11 cellular contexts compared by ENCODE assay signal in genomic region chr2:39780825-39781600, GRCh38. TPM values are rescaled to one million over a fixed set of nuclear protein-coding genes. Genes with fewer than 3 reads are reported as not detected.
DNase-seq lines count a peak whose midpoint lies in the region; TF ChIP-seq lines count a peak whose summit lies in the region.
"Had no signal": no experiment of that assay in that cellular context is flagged by ENCODE, and none has a peak within 500 bp of the region (broad histone marks: within the 10 kb centered on the region; RNA-seq: fewer than 3 reads in every experiment).

No MANE protein-coding gene starts in this region.

- H3K27me3 ChIP-seq in CD4-positive, alpha-beta memory T cell (ENCODE audit: insufficient read depth, low read length): no peaks in the 10 kb centered on the region
- H3K27me3 ChIP-seq in osteoblast (ENCODE audit: insufficient read depth, low read length): no peaks in the 10 kb centered on the region

- H3K4me1 Mint-ChIP-seq in CD4-positive, alpha-beta memory T cell: peaks cover 33 to 48% (median 41%) of the 10 kb centered on the region in 4 donors
- H3K4me1 Mint-ChIP-seq in brain: peaks cover 39% of the 10 kb centered on the region

- no peak overlapping the region for H3K4me3 ChIP-seq in CD4-positive, alpha-beta memory T cell (ENCODE audit: low read length in 2 of 2)
- H3K4me3 ChIP-seq in osteoblast (ENCODE audit: insufficient read depth, low read length): peak overlapping the region; percentile 50
- H3K4me3 ChIP-seq: skin epidermis had no signal

- peak overlapping the region in 6 of 7 donors; percentile 38 to 88 (median 66) for H3K27ac Mint-ChIP-seq in CD4-positive, alpha-beta memory T cell
- H3K27ac Mint-ChIP-seq in brain: peak overlapping the region in 3 of 5 experiments; percentile 31 to 47 (median 38)

- peaks cover 31% of the 10 kb centered on the region for H3K79me2 ChIP-seq in osteoblast (ENCODE audit: insufficient read depth, low read length)

- DNase-seq in CD4-positive, alpha-beta memory T cell: no peak
- DNase-seq in Kasumi-1 (lab: John Stamatoyannopoulos, UW) (peak; percentile 41 to 45), osteoblast (ENCODE audit: insufficient read length, low spot score, missing footprints) (peak; percentile 85), cerebellar nuclear complex (lab: John Stamatoyannopoulos, UW) (no peak), NCI-H2171 treated with DMSO at 0.1 percent for 48 hours (lab: John Stamatoyannopoulos, UW) (no peak), DMS153 (lab: John Stamatoyannopoulos, UW) (no peak), COLO829 (ENCODE audit: low spot score) (no peak)
- DNase-seq: NCI-H2107 had no signal

- peak overlapping the region; percentile 71 to 97 (median 92) for H3K4me3 Mint-ChIP-seq in CD4-positive, alpha-beta memory T cell
- H3K4me3 Mint-ChIP-seq in brain: peak overlapping the region in 3 of 5 experiments; percentile 45 to 89 (median 81)

- no peaks in the 10 kb centered on the region for H3K9me3 ChIP-seq in CD4-positive, alpha-beta memory T cell (ENCODE audit: control insufficient read depth in 1 of 2, low read length in 2 of 2)
- H3K9me3 ChIP-seq in osteoblast (ENCODE audit: low read depth, low read length): no peaks in the 10 kb centered on the region

- TF ChIP-seq CTCF in brain (conservative IDR thresholded peaks at IDR 0.05): no peak
- no peak for TF ChIP-seq CTCF in osteoblast (IDR thresholded peaks at IDR 0.05; ENCODE audit: extremely low read depth, low read depth, low read length)

- peak overlapping the region; percentile 78 for H3K4me2 ChIP-seq in osteoblast (ENCODE audit: insufficient read depth, low read length)

- intact Hi-C loops in CD4-positive, alpha-beta memory T cell (cut with micrococcal nuclease): no loop called here

- H3K4me1 ChIP-seq in CD4-positive, alpha-beta memory T cell (ENCODE audit: insufficient read depth, low read length): peaks cover 30% of the 10 kb centered on the region
- H3K4me1 ChIP-seq in osteoblast (ENCODE audit: insufficient read depth, low read length): peaks cover 38% of the 10 kb centered on the region

- CTCF ChIA-PET in CD4-positive, alpha-beta memory T cell (lab: Charles Lee; ENCODE audit: partially characterized antibody): no interaction called here

- H3K27ac ChIP-seq in CD4-positive, alpha-beta memory T cell (ENCODE audit: low read depth, low read length): no peak overlapping the region
- H3K27ac ChIP-seq in osteoblast (ENCODE audit: low read depth, low read length): peak overlapping the region; percentile 18
- H3K27ac ChIP-seq: epithelial cell of prostate, skin epidermis had no signal

- peak overlapping the region; percentile 83 for H2AFZ ChIP-seq in osteoblast (ENCODE audit: low read length)

- H3K36me3 Mint-ChIP-seq in CD4-positive, alpha-beta memory T cell: peaks cover 9 to 11% of the 10 kb centered on the region in 2 donors
- peaks cover 21% of the 10 kb centered on the region for H3K36me3 Mint-ChIP-seq in brain

- no peaks in the 10 kb centered on the region for H4K20me1 ChIP-seq in osteoblast (ENCODE audit: insufficient read depth, low read length)

- POLR2A ChIA-PET in CD4-positive, alpha-beta memory T cell (lab: Charles Lee; ENCODE audit: partially characterized antibody): no interaction called here

- H3K9me3 Mint-ChIP-seq in CD4-positive, alpha-beta memory T cell: no peaks in the 10 kb centered on the region
- H3K9me3 Mint-ChIP-seq in brain: peaks cover 1 to 4% (median 2%) of the 10 kb centered on the region in 5 experiments

- peaks cover 0 to 1% of the 10 kb centered on the region in 2 donors for H3K27me3 Mint-ChIP-seq in CD4-positive, alpha-beta memory T cell
- H3K27me3 Mint-ChIP-seq in brain: peaks cover 3% of the 10 kb centered on the region

- H3K36me3 ChIP-seq in CD4-positive, alpha-beta memory T cell (ENCODE audit: insufficient read depth, low read length): no peaks in the 10 kb centered on the region
- no peaks in the 10 kb centered on the region for H3K36me3 ChIP-seq in osteoblast (ENCODE audit: insufficient read depth, low read length)

RNA-seq across cellular contexts. Expression of gene THUMPD2, which starts 2.0 kb away (rescaled TPM):
- total RNA-seq in CD4-positive, alpha-beta memory T cell: 10 to 100 TPM in 1 of 2 experiments, 1 to 10 TPM in 1; 7.2 to 11.6 TPM
- polyA plus RNA-seq in CD4-positive, alpha-beta memory T cell: 1 to 10 TPM; 5.6 to 9.5 TPM
- 1.7 TPM for polyA plus RNA-seq in brain (ENCODE audit: insufficient read depth, low read depth, low replicate concordance)
- total RNA-seq in osteoblast: 8.0 and 12.1 TPM in 2 replicates

Comparison
In these comparisons a context has a peak if more than half of its experiments do, and no peak if none do; other contexts are left out.
1. DNase-seq: peak in Kasumi-1 (2 of 2) and osteoblast (single experiment); none in CD4-positive, alpha-beta memory T cell (0 of 5), cerebellar nuclear complex (0 of 2), NCI-H2171 treated with DMSO at 0.1 percent for 48 hours (single experiment), DMS153 (single experiment) and COLO829 (single experiment).